ENCODE assay signal across 1 cellular context in the genomic region with DNA sequence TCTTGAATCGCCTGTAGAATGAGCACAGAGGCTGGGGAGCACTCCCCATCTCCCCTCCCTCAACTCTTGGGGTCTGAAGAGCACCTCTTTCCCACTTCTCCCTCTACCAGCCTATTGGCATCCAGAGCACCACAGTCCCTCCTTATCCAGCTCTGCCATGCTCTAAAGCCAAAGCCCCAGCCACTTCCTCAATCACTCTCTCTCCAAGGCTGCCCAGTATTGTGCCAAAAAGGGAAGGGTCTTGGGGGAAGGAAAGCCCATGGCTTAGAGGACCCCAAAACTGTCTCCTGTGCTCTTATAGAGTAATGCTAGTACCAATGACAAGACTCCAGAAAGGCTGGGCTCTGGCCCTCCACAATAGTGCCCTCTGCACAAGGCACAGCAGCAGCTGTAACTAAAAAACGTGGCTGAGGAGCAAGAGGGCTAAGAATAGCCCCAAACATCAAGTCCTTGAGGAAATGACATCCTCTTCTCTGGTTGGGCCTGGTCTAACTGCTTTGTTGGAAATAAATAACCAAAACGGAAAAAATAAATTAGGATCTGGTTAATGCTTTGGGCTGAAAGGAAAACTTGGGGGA.
TF ChIP-seq lines count a peak whose summit lies in the region.

No MANE protein-coding gene starts in this region.

TF ChIP-seq in GM12878, 131 proteins besides CTCF, POLR2A, EP300 and RAD21 (continued from another document):
- TF ChIP-seq NRF1 (conservative IDR thresholded peaks at IDR 0.05; ENCODE audit: low read depth, low read length) (no peak), SMAD1 (IDR thresholded peaks at IDR 0.05; ENCODE audit: low read depth, partially characterized antibody) (no peak)
